ENCODE assay signal across 1 cellular context in genomic region chr3:186790261-186790981, GRCh38.
TF ChIP-seq lines count a peak whose summit lies in the region.

No MANE protein-coding gene starts in this region.

TF ChIP-seq in WTC11, 78 proteins besides CTCF, POLR2A, EP300 and RAD21 (continued from another document):
- TF ChIP-seq PRDM15 (CRISPR knock-in tag; IDR thresholded peaks at IDR 0.05) (no peak), NR1H2 (CRISPR knock-in tag; IDR thresholded peaks at IDR 0.05) (no peak), CREM (CRISPR knock-in tag; IDR thresholded peaks at IDR 0.05) (peak; percentile 60; the same call in 1 of the 2 replicates), ZNF138 (CRISPR knock-in tag; conservative IDR thresholded peaks at IDR 0.05) (no peak), HMGA2 (CRISPR knock-in tag; IDR thresholded peaks at IDR 0.05) (no peak), CREB1 (CRISPR knock-in tag; IDR thresholded peaks at IDR 0.05) (peak; percentile 79; the same call in 1 of the 2 replicates), ZNF416 (CRISPR knock-in tag; IDR thresholded peaks at IDR 0.05) (peak; percentile 96), ZNF317 (CRISPR knock-in tag; IDR thresholded peaks at IDR 0.05; ENCODE audit: borderline replicate concordance, low read depth) (0 out of 2 replicates have a peak, but pooled peaks have one; percentile 2), SOX15 (CRISPR knock-in tag; IDR thresholded peaks at IDR 0.05) (no peak), JAZF1 (CRISPR knock-in tag; IDR thresholded peaks at IDR 0.05) (no peak), AR (CRISPR knock-in tag; IDR thresholded peaks at IDR 0.05) (peak; percentile 98), NR3C1 (CRISPR knock-in tag; conservative IDR thresholded peaks at IDR 0.05; ENCODE audit: low read depth) (no peak), ESRRA (CRISPR knock-in tag; IDR thresholded peaks at IDR 0.05; ENCODE audit: borderline replicate concordance) (peak; percentile 62; the same call in 1 of the 2 replicates), PRRX2 (CRISPR knock-in tag; IDR thresholded peaks at IDR 0.05) (peak; percentile 99), NFATC4 (CRISPR knock-in tag; IDR thresholded peaks at IDR 0.05) (peak; percentile 98), ZNF263 (CRISPR knock-in tag; IDR thresholded peaks at IDR 0.05; ENCODE audit: low read depth) (no peak), EMX1 (CRISPR knock-in tag; IDR thresholded peaks at IDR 0.05) (peak; percentile 98), ZNF671 (CRISPR knock-in tag; IDR thresholded peaks at IDR 0.05) (peak; percentile 98), TCF7 (CRISPR knock-in tag; IDR thresholded peaks at IDR 0.05; ENCODE audit: low read depth) (no peak), KAT7 (CRISPR knock-in tag; IDR thresholded peaks at IDR 0.05; ENCODE audit: borderline replicate concordance) (0 out of 2 replicates have a peak, but pooled peaks have one; percentile 51)
- TF ChIP-seq, protein P1, sequence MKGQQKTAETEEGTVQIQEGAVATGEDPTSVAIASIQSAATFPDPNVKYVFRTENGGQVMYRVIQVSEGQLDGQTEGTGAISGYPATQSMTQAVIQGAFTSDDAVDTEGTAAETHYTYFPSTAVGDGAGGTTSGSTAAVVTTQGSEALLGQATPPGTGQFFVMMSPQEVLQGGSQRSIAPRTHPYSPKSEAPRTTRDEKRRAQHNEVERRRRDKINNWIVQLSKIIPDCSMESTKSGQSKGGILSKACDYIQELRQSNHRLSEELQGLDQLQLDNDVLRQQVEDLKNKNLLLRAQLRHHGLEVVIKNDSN (CRISPR knock-in tag; IDR thresholded peaks at IDR 0.05) = peak; percentile 49; the same call in 1 of the 2 replicates
- TF ChIP-seq, protein P2, sequence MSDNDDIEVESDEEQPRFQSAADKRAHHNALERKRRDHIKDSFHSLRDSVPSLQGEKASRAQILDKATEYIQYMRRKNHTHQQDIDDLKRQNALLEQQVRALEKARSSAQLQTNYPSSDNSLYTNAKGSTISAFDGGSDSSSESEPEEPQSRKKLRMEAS (CRISPR knock-in tag; IDR thresholded peaks at IDR 0.05) = no peak
- TF ChIP-seq, protein P3, sequence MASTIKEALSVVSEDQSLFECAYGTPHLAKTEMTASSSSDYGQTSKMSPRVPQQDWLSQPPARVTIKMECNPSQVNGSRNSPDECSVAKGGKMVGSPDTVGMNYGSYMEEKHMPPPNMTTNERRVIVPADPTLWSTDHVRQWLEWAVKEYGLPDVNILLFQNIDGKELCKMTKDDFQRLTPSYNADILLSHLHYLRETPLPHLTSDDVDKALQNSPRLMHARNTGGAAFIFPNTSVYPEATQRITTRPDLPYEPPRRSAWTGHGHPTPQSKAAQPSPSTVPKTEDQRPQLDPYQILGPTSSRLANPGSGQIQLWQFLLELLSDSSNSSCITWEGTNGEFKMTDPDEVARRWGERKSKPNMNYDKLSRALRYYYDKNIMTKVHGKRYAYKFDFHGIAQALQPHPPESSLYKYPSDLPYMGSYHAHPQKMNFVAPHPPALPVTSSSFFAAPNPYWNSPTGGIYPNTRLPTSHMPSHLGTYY (CRISPR knock-in tag; IDR thresholded peaks at IDR 0.05) = peak; percentile 97
- TF ChIP-seq, protein P4, sequence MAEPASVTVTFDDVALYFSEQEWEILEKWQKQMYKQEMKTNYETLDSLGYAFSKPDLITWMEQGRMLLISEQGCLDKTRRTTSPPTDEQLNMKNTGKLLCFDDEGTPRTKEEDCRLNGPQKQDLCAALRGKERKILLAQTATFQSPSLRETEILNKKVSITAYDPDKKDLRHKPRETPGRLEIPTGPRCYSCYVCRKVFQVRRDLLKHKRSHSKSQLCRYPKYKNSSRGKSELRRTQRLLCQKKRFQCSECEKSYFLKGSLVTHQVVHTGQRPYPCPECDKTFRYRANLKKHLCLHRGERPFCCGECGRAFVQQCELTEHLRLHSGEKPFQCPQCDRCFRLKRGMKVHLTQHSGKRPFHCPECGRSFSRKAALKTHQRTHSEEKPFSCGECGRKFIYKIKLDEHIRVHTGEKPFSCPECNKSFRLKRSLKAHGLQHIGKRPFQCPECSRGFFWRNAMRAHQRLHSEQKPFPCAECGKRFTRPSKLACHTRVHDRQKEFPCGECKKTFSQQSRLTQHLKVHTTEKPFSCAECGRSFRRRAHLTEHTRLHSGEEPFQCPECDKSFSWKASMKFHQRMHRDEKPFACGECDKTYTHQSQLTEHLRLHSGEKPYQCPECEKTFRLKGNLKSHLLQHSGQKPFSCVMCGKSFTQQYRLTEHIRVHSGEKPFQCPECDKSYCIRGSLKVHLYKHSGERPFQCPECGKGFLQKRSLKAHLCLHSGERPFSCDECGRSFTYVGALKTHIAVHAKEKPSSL (CRISPR knock-in tag; conservative IDR thresholded peaks at IDR 0.05) = peak; percentile 99
- TF ChIP-seq, protein P5, sequence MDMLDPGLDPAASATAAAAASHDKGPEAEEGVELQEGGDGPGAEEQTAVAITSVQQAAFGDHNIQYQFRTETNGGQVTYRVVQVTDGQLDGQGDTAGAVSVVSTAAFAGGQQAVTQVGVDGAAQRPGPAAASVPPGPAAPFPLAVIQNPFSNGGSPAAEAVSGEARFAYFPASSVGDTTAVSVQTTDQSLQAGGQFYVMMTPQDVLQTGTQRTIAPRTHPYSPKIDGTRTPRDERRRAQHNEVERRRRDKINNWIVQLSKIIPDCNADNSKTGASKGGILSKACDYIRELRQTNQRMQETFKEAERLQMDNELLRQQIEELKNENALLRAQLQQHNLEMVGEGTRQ (CRISPR knock-in tag; IDR thresholded peaks at IDR 0.05) = no peak
